ENCODE assay signal across 9 cellular contexts in the genomic region with DNA sequence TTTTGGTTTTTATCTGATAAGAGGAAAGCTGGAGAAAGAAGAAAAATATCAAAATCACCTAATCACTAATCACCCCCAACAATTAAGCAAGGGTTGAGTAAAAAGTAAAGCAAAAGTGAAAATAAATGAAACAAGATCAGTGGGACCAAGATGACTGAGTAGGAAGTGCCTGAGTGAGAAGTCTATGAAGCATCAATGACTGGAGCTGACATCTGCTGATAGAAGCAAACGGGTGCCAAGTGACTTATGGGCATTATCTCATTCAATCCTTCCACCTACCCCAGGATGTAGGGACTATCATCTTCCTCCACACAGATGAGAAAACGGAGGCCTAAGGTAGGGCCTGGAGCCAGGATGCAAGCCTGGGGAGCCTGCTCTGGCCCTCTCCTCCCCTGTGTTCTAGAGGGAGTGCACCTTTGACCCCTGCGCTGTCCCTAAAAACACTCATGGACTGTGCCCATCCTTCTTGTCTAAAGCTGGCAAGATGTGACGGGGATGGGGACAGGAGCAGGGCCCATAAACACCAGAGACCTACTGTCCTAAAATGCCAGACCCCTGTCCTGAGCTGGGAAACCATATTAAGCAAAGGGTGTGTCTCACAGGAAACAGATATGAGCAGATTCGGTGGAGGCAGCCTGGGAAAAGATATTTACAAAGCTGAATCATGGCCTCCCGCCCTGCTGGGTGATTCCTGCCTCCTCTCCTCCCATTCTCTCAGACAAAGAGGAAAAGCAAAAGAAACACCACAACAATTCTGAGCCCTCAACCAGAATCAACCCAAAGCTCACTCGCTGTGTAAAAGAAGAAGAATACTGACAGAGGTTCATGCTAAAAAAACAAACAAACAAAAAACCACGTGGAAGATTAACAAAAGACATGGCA.
DNase-seq lines count a peak whose midpoint lies in the region; TF ChIP-seq lines count a peak whose summit lies in the region.
"Had no signal": no experiment of that assay in that cellular context is flagged by ENCODE, and none has a peak within 500 bp of the region (broad histone marks: within the 10 kb centered on the region; RNA-seq: fewer than 3 reads in every experiment).

No MANE protein-coding gene starts in this region.

- H3K36me3 Mint-ChIP-seq in activated naive CD4-positive, alpha-beta T cell treated with anti-CD3 and anti-CD28 coated beads, Interleukin-2, amount 50 U/mL, for 24 hours, result peaks cover 8% of the 10 kb centered on the region
- no peaks in the 10 kb centered on the region for H3K36me3 Mint-ChIP-seq in endodermal cell (ENCODE audit: low read depth)

- peaks cover 19% of the 10 kb centered on the region for H3K4me1 Mint-ChIP-seq in activated naive CD4-positive, alpha-beta T cell treated with anti-CD3 and anti-CD28 coated beads, Interleukin-2, amount 50 U/mL, for 24 hours
- peaks cover 21% of the 10 kb centered on the region for H3K4me1 Mint-ChIP-seq in endodermal cell

- TF ChIP-seq EP300 in stomach (IDR thresholded peaks at IDR 0.05), result no peak

- H3K9me3 ChIP-seq in endodermal cell (ENCODE audit: control insufficient read depth, low read length) (no peaks in the 10 kb centered on the region), stomach (no peaks in the 10 kb centered on the region), smooth muscle cell (replicated peaks; ENCODE audit: low read depth) (no peaks in the 10 kb centered on the region)

- TF ChIP-seq CTCF in RWPE1 (conservative IDR thresholded peaks at IDR 0.05; ENCODE audit: low read depth), result no peak
- no peak for TF ChIP-seq CTCF in endodermal cell (conservative IDR thresholded peaks at IDR 0.05)
- no peak for TF ChIP-seq CTCF in stomach (IDR thresholded peaks at IDR 0.05)
- no peak for TF ChIP-seq CTCF in smooth muscle cell (IDR thresholded peaks at IDR 0.05; ENCODE audit: borderline replicate concordance, insufficient read depth, poor library complexity, severe bottlenecking)

- TF ChIP-seq POLR2A in stomach (IDR thresholded peaks at IDR 0.05), result no peak

- DNase-seq in activated naive CD4-positive, alpha-beta T cell treated with anti-CD3 and anti-CD28 coated beads, Interleukin-2, amount 50 U/mL, for 16 hours, result no peak
- DNase-seq in RWPE1 (ENCODE audit: low spot score) (peak; percentile 53), endodermal cell (no peak), stomach (peak; percentile 44), ecto neural progenitor cell (ENCODE audit: low spot score) (no peak), HK-2 (ENCODE audit: unreplicated experiment) (no peak), smooth muscle cell (lab: John Stamatoyannopoulos, UW; ENCODE audit: unreplicated experiment) (no peak)
- DNase-seq: NCI-H345 had no signal

- no peaks in the 10 kb centered on the region for H4K20me1 ChIP-seq in smooth muscle cell (ENCODE audit: low read depth)

- no peak overlapping the region for H2AFZ ChIP-seq in smooth muscle cell (ENCODE audit: low read depth)

- H3K27me3 Mint-ChIP-seq in activated naive CD4-positive, alpha-beta T cell treated with anti-CD3 and anti-CD28 coated beads, Interleukin-2, amount 50 U/mL, for 24 hours, result no peaks in the 10 kb centered on the region
- no peaks in the 10 kb centered on the region for H3K27me3 Mint-ChIP-seq in endodermal cell (ENCODE audit: insufficient read depth)

- H3K4me3 ChIP-seq in endodermal cell (ENCODE audit: low read length), result no peak overlapping the region
- no peak overlapping the region for H3K4me3 ChIP-seq in stomach
- H3K4me3 ChIP-seq in smooth muscle cell, result no peak overlapping the region

- POLR2A ChIA-PET in RWPE1 (lab: Yijun Ruan, JAX; ENCODE audit: low non-redundant PET), result no interaction called here

- no peak overlapping the region for H3K4me3 Mint-ChIP-seq in activated naive CD4-positive, alpha-beta T cell treated with anti-CD3 and anti-CD28 coated beads, Interleukin-2, amount 50 U/mL, for 24 hours
- no peak overlapping the region for H3K4me3 Mint-ChIP-seq in endodermal cell

- intact Hi-C loops in stomach (cut with DNase I; ENCODE audit: low total_unique reads), result no loop called here

- H3K4me1 ChIP-seq in endodermal cell (ENCODE audit: control insufficient read depth, insufficient read depth, low read length), result no peaks in the 10 kb centered on the region
- H3K4me1 ChIP-seq in stomach, result peaks cover 0 to 16% (median 9%) of the 10 kb centered on the region in 4 donors
- no peaks in the 10 kb centered on the region for H3K4me1 ChIP-seq in smooth muscle cell (ENCODE audit: low read depth)

- H3K9me3 Mint-ChIP-seq in activated naive CD4-positive, alpha-beta T cell treated with anti-CD3 and anti-CD28 coated beads, Interleukin-2, amount 50 U/mL, for 24 hours, result no peaks in the 10 kb centered on the region
- no peaks in the 10 kb centered on the region for H3K9me3 Mint-ChIP-seq in endodermal cell

- H3K27ac Mint-ChIP-seq in activated naive CD4-positive, alpha-beta T cell treated with anti-CD3 and anti-CD28 coated beads, Interleukin-2, amount 50 U/mL, for 24 hours, result peak overlapping the region; percentile 83
- no peak overlapping the region for H3K27ac Mint-ChIP-seq in endodermal cell

- WGBS in endodermal cell (ENCODE audit: insufficient coverage in 1 of 2, insufficient read length in 1 of 2), 2 experiments, result 76 to 96% methylated on average over 2 to 8 of the region's 8 CpGs
- 64 to 77% (median 68%) methylated on average over 8 of the region's 8 CpGs for WGBS in stomach, 5 donors
- 77% methylated on average over 8 of the region's 8 CpGs for WGBS in smooth muscle cell (ENCODE audit: low lambda C conversion rate)

- H3K9ac ChIP-seq in endodermal cell (ENCODE audit: extremely low read depth, low read length, poor library complexity, severe bottlenecking) (no peak overlapping the region), smooth muscle cell (ENCODE audit: low read depth) (no peak overlapping the region)

- CTCF ChIA-PET in RWPE1 (lab: Yijun Ruan, JAX), result interaction anchor here (0.5 kb wide), 1 partner anchor 1931 kb away, joined by 7 read pairs; no protein-coding TSS in a partner anchor

- H3K27ac ChIP-seq in RWPE1 (peak overlapping the region; percentile 22; the same call in 1 of the 2 replicates), endodermal cell (ENCODE audit: low read depth, low read length) (peak overlapping the region; percentile 45), stomach (peak overlapping the region in 4 of 5 donors; percentile 22 to 44 (median 33)), smooth muscle cell (ENCODE audit: low read depth) (no peak overlapping the region)

- no peaks in the 10 kb centered on the region for H3K27me3 ChIP-seq in endodermal cell (ENCODE audit: control insufficient read depth, insufficient read depth, low read length, poor library complexity, severe bottlenecking)
- H3K27me3 ChIP-seq in stomach, result no peaks in the 10 kb centered on the region
- no peaks in the 10 kb centered on the region for H3K27me3 ChIP-seq in smooth muscle cell (ENCODE audit: low read depth)

- no peaks in the 10 kb centered on the region for H3K36me3 ChIP-seq in endodermal cell (ENCODE audit: control insufficient read depth, insufficient read depth, low read length)
- no peaks in the 10 kb centered on the region for H3K36me3 ChIP-seq in stomach
- no peaks in the 10 kb centered on the region for H3K36me3 ChIP-seq in smooth muscle cell (ENCODE audit: low read depth)

- no peaks in the 10 kb centered on the region for H3F3A ChIP-seq in smooth muscle cell (ENCODE audit: low read depth)

- no peak overlapping the region for H3K4me2 ChIP-seq in smooth muscle cell

- H3K79me2 ChIP-seq in smooth muscle cell (ENCODE audit: low read depth), result no peaks in the 10 kb centered on the region

Comparison
In these comparisons a context has a peak if more than half of its experiments do, and no peak if none do; other contexts are left out.
1. DNase-seq: peak in RWPE1 (single experiment) and stomach (single experiment); none in activated naive CD4-positive, alpha-beta T cell treated with anti-CD3 and anti-CD28 coated beads, Interleukin-2, amount 50 U/mL, for 16 hours (single experiment), endodermal cell (single experiment), ecto neural progenitor cell (single experiment), HK-2 (single experiment) and smooth muscle cell (single experiment).